In the genomic region with DNA sequence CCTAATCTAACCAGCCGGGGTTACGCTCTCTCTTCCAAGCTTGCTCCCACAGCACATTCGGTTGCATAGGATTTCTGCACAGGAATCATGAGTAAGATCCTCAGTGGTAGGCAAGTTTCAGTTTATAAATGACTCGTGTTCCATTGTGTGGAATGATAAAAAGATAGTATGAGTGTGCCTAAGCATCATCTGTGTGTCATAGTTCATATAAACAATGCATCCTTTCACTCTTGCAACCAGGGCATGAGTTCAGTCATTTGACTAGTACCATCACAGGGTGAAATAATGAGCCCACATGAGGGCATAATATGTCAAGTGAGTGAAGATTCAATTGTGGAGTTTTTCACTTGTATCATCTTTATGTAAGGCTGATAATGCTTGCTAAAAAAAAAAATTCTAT, we compare ENCODE assay signal across 28 cellular contexts.
A peak's percentile ranks its signal among the peaks of the same experiment; 100 is the strongest.
DNase-seq lines count a peak whose midpoint lies in the region; FAIRE-seq and TF ChIP-seq lines count a peak whose summit lies in the region.
"Had no signal": no experiment of that assay in that cellular context is flagged by ENCODE, and none has a peak within 500 bp of the region (broad histone marks: within the 10 kb centered on the region; RNA-seq: fewer than 3 reads in every experiment).

No MANE protein-coding gene starts in this region.

- H3K4me3 Mint-ChIP-seq in HFFc6 (peak overlapping the region; percentile 73), astrocyte (ENCODE audit: unreplicated experiment) (no peak overlapping the region)
- H3K4me3 Mint-ChIP-seq: activated CD4-positive, alpha-beta T cell treated with anti-CD3 and anti-CD28 coated beads, Interleukin-2, amount 10 ng/mL, durations not matched to agents 7 days and 5 days; activated CD8-positive, alpha-beta memory T cell treated with anti-CD3 and anti-CD28 coated beads, Interleukin-2, amount 10 ng/mL, durations not matched to agents 7 days and 5 days; activated T-helper 1 cell treated with anti-CD3 and anti-CD28 coated beads, Interleukin-12 subunit alpha, Interleukin-12 subunit beta, Interleukin-2, Interleukin-4 antibody, amounts not matched to agents 30 ng/mL and 10 ng/mL and 1 ng/mL, durations not matched to agents 14 hours and 24 hours and 36 hours; naive B cell; stimulated activated naive CD8-positive, alpha-beta T cell treated with anti-CD3 and anti-CD28 coated beads, Interleukin-15, Interleukin-2, amounts not matched to agents 100 ng/mL and 50 ng/mL, for 24 hours had no signal

- H3K27me3 ChIP-seq in ACC112 (ENCODE audit: insufficient read depth, low read length) (no peaks in the 10 kb centered on the region), astrocyte (ENCODE audit: insufficient read depth, low read length) (no peaks in the 10 kb centered on the region)
- H3K27me3 ChIP-seq: ascending aorta, BLaER1 had no signal

- no peak overlapping the region for H3K9ac ChIP-seq in astrocyte (ENCODE audit: low read length)
- H3K9ac ChIP-seq: BLaER1, KMS-11 had no signal

- H3K36me3 ChIP-seq in ACC112 (ENCODE audit: insufficient read depth, low read length) (no peaks in the 10 kb centered on the region), astrocyte (ENCODE audit: insufficient read depth, low read length) (no peaks in the 10 kb centered on the region)
- H3K36me3 ChIP-seq: ascending aorta, BLaER1 had no signal

- H3K79me2 ChIP-seq in ACC112 (ENCODE audit: control insufficient read depth, insufficient read depth, low read length, unreplicated experiment): no peaks in the 10 kb centered on the region
- no peaks in the 10 kb centered on the region for H3K79me2 ChIP-seq in astrocyte (ENCODE audit: insufficient read depth, low read length)

- H3K4me1 ChIP-seq in ACC112 (ENCODE audit: control insufficient read depth, insufficient read depth, low read length, unreplicated experiment): peaks cover 9% of the 10 kb centered on the region
- H3K4me1 ChIP-seq in astrocyte (ENCODE audit: insufficient read depth, low read length): no peaks in the 10 kb centered on the region
- H3K4me1 ChIP-seq: ascending aorta, BLaER1, Caco-2 had no signal

- H3K9me3 ChIP-seq in astrocyte (ENCODE audit: insufficient read depth, low read depth, low read length): no peaks in the 10 kb centered on the region
- H3K9me3 ChIP-seq: BLaER1, Caco-2 had no signal

- H3K27ac ChIP-seq in ACC112 (ENCODE audit: low read depth, low read length) (no peak overlapping the region), astrocyte (ENCODE audit: low read depth, low read length) (no peak overlapping the region)
- H3K27ac ChIP-seq: ascending aorta, BLaER1, KMS-11 had no signal

- H3K27ac Mint-ChIP-seq in HFFc6 (peak overlapping the region; percentile 70), astrocyte (ENCODE audit: unreplicated experiment) (no peak overlapping the region)
- H3K27ac Mint-ChIP-seq: activated CD4-positive, alpha-beta T cell treated with anti-CD3 and anti-CD28 coated beads, Interleukin-2, amount 10 ng/mL, durations not matched to agents 7 days and 5 days; activated CD8-positive, alpha-beta memory T cell treated with anti-CD3 and anti-CD28 coated beads, Interleukin-2, amount 10 ng/mL, durations not matched to agents 7 days and 5 days; activated T-helper 1 cell treated with anti-CD3 and anti-CD28 coated beads, Interleukin-12 subunit alpha, Interleukin-12 subunit beta, Interleukin-2, Interleukin-4 antibody, amounts not matched to agents 30 ng/mL and 10 ng/mL and 1 ng/mL, durations not matched to agents 14 hours and 24 hours and 36 hours; naive B cell; stimulated activated naive CD8-positive, alpha-beta T cell treated with anti-CD3 and anti-CD28 coated beads, Interleukin-15, Interleukin-2, amounts not matched to agents 100 ng/mL and 50 ng/mL, for 24 hours had no signal

- no peak overlapping the region for H2AFZ ChIP-seq in ACC112 (ENCODE audit: low read length, unreplicated experiment)
- peak overlapping the region; percentile 56 for H2AFZ ChIP-seq in astrocyte (ENCODE audit: low read depth, low read length)

- H3K4me2 ChIP-seq in astrocyte (ENCODE audit: low read length): peak overlapping the region; percentile 16
- H3K4me2 ChIP-seq: BLaER1, KMS-11 had no signal

- DNase-seq in HFFc6: peak; percentile 46
- peak; percentile 7 for DNase-seq in astrocyte (ENCODE audit: low read depth)
- DNase-seq in foreskin melanocyte: peak; percentile 95
- DNase-seq in HuH-7.5 (ENCODE audit: low spot score): no peak
- no peak for DNase-seq in mesenteric fat pad (ENCODE audit: low spot score)
- no peak for DNase-seq in UCSD-AML1 (lab: John Stamatoyannopoulos, UW; ENCODE audit: unreplicated experiment)
- DNase-seq in Ammon's horn (ENCODE audit: low spot score): no peak
- DNase-seq: activated CD4-positive, alpha-beta T cell treated with anti-CD3 and anti-CD28 coated beads, Interleukin-2, amount 10 ng/mL, durations not matched to agents 7 days and 5 days; activated CD8-positive, alpha-beta memory T cell treated with anti-CD3 and anti-CD28 coated beads, Interleukin-2, amount 10 ng/mL, durations not matched to agents 7 days and 5 days; activated naive CD4-positive, alpha-beta T cell treated with anti-CD3 and anti-CD28 coated beads, Interleukin-2, amount 50 U/mL, for 16 hours; Caco-2; glutamatergic neuron; left colon; mesendoderm; naive B cell; NCI-H1694 treated with DMSO at 0.1 percent for 48 hours; NCI-H526 treated with DMSO at 0.1 percent for 48 hours; occipital lobe; SHP77; stimulated activated CD4-positive, alpha-beta T cell treated with anti-CD3 and anti-CD28 coated beads, Interleukin-4, amount 100 ng/mL, for 24 hours; trophoblast cell had no signal

- H3K36me3 Mint-ChIP-seq in HFFc6 (ENCODE audit: low read depth) (peaks cover 10% of the 10 kb centered on the region), astrocyte (ENCODE audit: low read depth, unreplicated experiment) (no peaks in the 10 kb centered on the region)
- H3K36me3 Mint-ChIP-seq: activated CD8-positive, alpha-beta memory T cell treated with anti-CD3 and anti-CD28 coated beads, Interleukin-2, amount 10 ng/mL, durations not matched to agents 7 days and 5 days; naive B cell had no signal

- TF ChIP-seq CTCF in HFFc6 (IDR thresholded peaks at IDR 0.05) (no peak), astrocyte (IDR thresholded peaks at IDR 0.05; ENCODE audit: insufficient read depth, low read depth, low read length) (no peak)

- H4K20me1 ChIP-seq in astrocyte (ENCODE audit: insufficient read depth, low read length): no peaks in the 10 kb centered on the region
- H4K20me1 ChIP-seq: BLaER1 had no signal

- H3K27me3 Mint-ChIP-seq in HFFc6 (ENCODE audit: insufficient read depth) (no peaks in the 10 kb centered on the region), astrocyte (ENCODE audit: low read depth, unreplicated experiment) (no peaks in the 10 kb centered on the region)
- H3K27me3 Mint-ChIP-seq: activated CD4-positive, alpha-beta T cell treated with anti-CD3 and anti-CD28 coated beads, Interleukin-2, amount 10 ng/mL, durations not matched to agents 7 days and 5 days; activated CD8-positive, alpha-beta memory T cell treated with anti-CD3 and anti-CD28 coated beads, Interleukin-2, amount 10 ng/mL, durations not matched to agents 7 days and 5 days; naive B cell; stimulated activated naive CD8-positive, alpha-beta T cell treated with anti-CD3 and anti-CD28 coated beads, Interleukin-15, Interleukin-2, amounts not matched to agents 100 ng/mL and 50 ng/mL, for 24 hours had no signal

- H3K4me1 Mint-ChIP-seq in HFFc6 (ENCODE audit: low read depth): peaks cover 29% of the 10 kb centered on the region
- H3K4me1 Mint-ChIP-seq in astrocyte (ENCODE audit: low read depth, unreplicated experiment): peaks cover 9% of the 10 kb centered on the region
- H3K4me1 Mint-ChIP-seq: activated CD4-positive, alpha-beta T cell treated with anti-CD3 and anti-CD28 coated beads, Interleukin-2, amount 10 ng/mL, durations not matched to agents 7 days and 5 days; activated CD8-positive, alpha-beta memory T cell treated with anti-CD3 and anti-CD28 coated beads, Interleukin-2, amount 10 ng/mL, durations not matched to agents 7 days and 5 days; naive B cell had no signal

- 0 out of 2 replicates have a peak overlapping the region, but pooled peaks have one; percentile 3 for H3K4me3 ChIP-seq in ACC112 (ENCODE audit: low read depth, low read length)
- H3K4me3 ChIP-seq in astrocyte (ENCODE audit: insufficient read depth, low read depth, low read length): no peak overlapping the region
- H3K4me3 ChIP-seq: ascending aorta, BLaER1 had no signal

- H3K9me3 Mint-ChIP-seq in HFFc6: peaks cover 4% of the 10 kb centered on the region
- no peaks in the 10 kb centered on the region for H3K9me3 Mint-ChIP-seq in astrocyte (ENCODE audit: unreplicated experiment)

- FAIRE-seq in astrocyte (lab: Jason Lieb, UNC): no peak
- FAIRE-seq: H1 had no signal

Comparison
In these comparisons a context has a peak if more than half of its experiments do, and no peak if none do; other contexts are left out.
1. DNase-seq: peak in HFFc6 (single experiment), astrocyte (single experiment) and foreskin melanocyte (single experiment); none in HuH-7.5 (single experiment), mesenteric fat pad (single experiment), UCSD-AML1 (single experiment) and Ammon's horn (single experiment).